13 cellular contexts compared by ENCODE assay signal in the genomic region with DNA sequence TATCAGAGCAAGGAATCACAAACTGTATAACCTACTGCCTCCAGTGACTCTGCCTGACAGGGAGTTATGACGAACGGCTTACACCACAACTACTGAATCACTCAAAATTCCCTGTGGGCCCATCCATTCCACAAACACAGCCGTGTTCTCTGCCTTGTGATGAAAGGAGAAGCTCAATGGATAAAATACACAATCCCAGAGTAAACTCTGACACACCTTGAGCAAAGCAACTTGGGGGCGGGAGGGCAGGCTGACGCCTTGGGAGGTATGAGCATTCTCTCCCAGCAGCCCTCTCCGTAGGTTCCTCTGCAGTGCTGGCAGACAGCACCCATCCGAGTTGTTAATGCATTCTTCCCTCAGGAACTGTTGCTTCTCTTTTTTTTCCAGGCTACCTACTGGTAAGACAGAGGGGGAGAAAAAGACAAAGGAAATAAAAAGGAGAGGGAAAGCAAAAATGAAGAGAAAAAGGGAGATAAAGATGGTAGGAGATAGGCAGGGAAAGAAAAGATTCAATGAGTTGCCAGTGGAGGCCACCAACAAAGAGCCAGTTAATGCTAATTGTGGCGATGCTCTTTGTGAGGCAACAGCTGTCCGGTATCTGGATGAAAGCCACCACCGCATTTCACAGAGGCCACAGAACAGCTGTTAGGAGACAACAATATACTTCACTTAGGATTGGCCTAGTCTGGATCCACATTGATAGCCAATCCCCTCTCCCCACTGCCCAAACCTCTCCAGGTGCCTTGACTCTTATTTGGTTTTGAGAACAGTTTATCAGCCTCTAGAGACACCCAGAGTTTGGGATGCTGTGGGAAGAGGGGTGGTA. TPM values are rescaled to one million over a fixed set of nuclear protein-coding genes. Genes with fewer than 3 reads are reported as not detected.
DNase-seq lines count a peak whose midpoint lies in the region; ATAC-seq, FAIRE-seq and TF ChIP-seq lines count a peak whose summit lies in the region.
"Had no signal": no experiment of that assay in that cellular context is flagged by ENCODE, and none has a peak within 500 bp of the region (broad histone marks: within the 10 kb centered on the region; RNA-seq: fewer than 3 reads in every experiment).

No MANE protein-coding gene starts in this region.

- WGBS in pancreas, 2 donors = 55 to 70% methylated on average over 10 of the region's 10 CpGs

- no peak overlapping the region for H3K27ac ChIP-seq in pancreas

- H3K4me3 ChIP-seq in fibroblast of the aortic adventitia (ENCODE audit: low read depth, low read length) = no peak overlapping the region
- no peak overlapping the region for H3K4me3 ChIP-seq in pancreas

- TF ChIP-seq POLR2A in H54 (IDR thresholded peaks at IDR 0.05; ENCODE audit: low read depth, low read length) = no peak

- DNase-seq in GM03348 (ENCODE audit: low spot score) (peak; percentile 36), fibroblast of the aortic adventitia (ENCODE audit: low read depth) (peak; percentile 71), pancreas (no peak), H54 (ENCODE audit: insufficient read length, low spot score) (no peak)
- DNase-seq: activated B cell treated with CpG ODN at 0.5 μM for 24 hours; activated effector memory CD4-positive, alpha-beta T cell treated with Interleukin-2 at 50 U/mL for 16 hours; CD8-positive, alpha-beta T cell; hippocampal formation had no signal

- H3K9me3 ChIP-seq in pancreas = no peaks in the 10 kb centered on the region

- H3K27me3 ChIP-seq in pancreas = no peaks in the 10 kb centered on the region

- peaks cover 0 to 5% (median 0%) of the 10 kb centered on the region in 3 donors for H3K4me1 ChIP-seq in pancreas

- no peaks in the 10 kb centered on the region for H3K36me3 ChIP-seq in pancreas

- FAIRE-seq in pancreas (lab: Jason Lieb, UNC) = no peak
- no peak for FAIRE-seq in H54 (lab: Jason Lieb, UNC)

- TF ChIP-seq CTCF in fibroblast of the aortic adventitia (IDR thresholded peaks at IDR 0.05; ENCODE audit: insufficient read depth, low read length) (no peak), pancreas (IDR thresholded peaks at IDR 0.05) (no peak)

- peak in 3 of 4 donors; percentile 24 to 42 (median 39) for ATAC-seq in pancreas
- no peak for ATAC-seq in HG02840 (IDR thresholded peaks at IDR 0.05; ENCODE audit: low FRiP score, unreplicated experiment)
- ATAC-seq in HG03469 (IDR thresholded peaks at IDR 0.05; ENCODE audit: unreplicated experiment) = no peak
- no peak for ATAC-seq in HG02973 (IDR thresholded peaks at IDR 0.05; ENCODE audit: unreplicated experiment)
- ATAC-seq: CD8-positive, alpha-beta T cell; stimulated activated effector memory CD8-positive, alpha-beta T cell treated with anti-CD3 and anti-CD28 coated beads, Interleukin-12 subunit alpha, Interleukin-12 subunit beta, amount 100 ng/mL, for 72 hours had no signal

- intact Hi-C loops in pancreas (cut with DNase I) = no loop called here

TF ChIP-seq in PFSK-1, 5 proteins besides CTCF, POLR2A, EP300 and RAD21:
- TF ChIP-seq POLR2AphosphoS5 (IDR thresholded peaks at IDR 0.05; ENCODE audit: low read depth, low read length) = no peak
- peak; percentile 76 for TF ChIP-seq FOXP2 (optimal IDR thresholded peaks at IDR 0.05; ENCODE audit: borderline replicate concordance, extremely low read depth, extremely low read length, insufficient read depth)

RNA-seq across cellular contexts. Expression of a gene that starts 4.7 kb away (rescaled TPM):
- polyA plus RNA-seq in PFSK-1 (2012; ENCODE audit: insufficient read length, low read depth) = 41.9 TPM
- total RNA-seq in fibroblast of the aortic adventitia (ENCODE audit: low replicate concordance) (0.74 and 66.0 TPM in 2 replicates), pancreas (1 to 10 TPM in 3 of 6 donors, under 1 TPM in 3; 0.08 to 3.8 (median 0.77) TPM)
- polyA plus RNA-seq in pancreas = under 1 TPM; 0.31 to 0.53 TPM
- total RNA-seq: activated B cell treated with CpG ODN at 0.5 μM for 24 hours; CD8-positive, alpha-beta T cell had no signal

Comparison
In these comparisons a context has a peak if more than half of its experiments do, and no peak if none do; other contexts are left out.
1. DNase-seq: peak in GM03348 (single experiment) and fibroblast of the aortic adventitia (single experiment); none in pancreas (0 of 6) and H54 (single experiment).
2. ATAC-seq: peak in pancreas (3 of 4); none in HG02840 (single experiment), HG03469 (single experiment) and HG02973 (single experiment).